Comparison of ENCODE assay signal across 16 cellular contexts in genomic region chr2:209382775-209383174, GRCh38.
"Had no signal": no experiment of that assay in that cellular context is flagged by ENCODE, and none has a peak within 500 bp of the region (broad histone marks: within the 10 kb centered on the region; RNA-seq: fewer than 3 reads in every experiment).

No MANE protein-coding gene starts in this region.

- H3K9me3 ChIP-seq: gastroesophageal sphincter, thyroid gland, vagina had no signal

- H3K27me3 ChIP-seq: gastroesophageal sphincter, thyroid gland, vagina had no signal

- H3K4me1 Mint-ChIP-seq: activated CD8-positive, alpha-beta memory T cell treated with anti-CD3 and anti-CD28 coated beads, Interleukin-2, amount 10 ng/mL, durations not matched to agents 7 days and 5 days; activated naive CD4-positive, alpha-beta T cell treated with anti-CD3 and anti-CD28 coated beads, Interleukin-2, amount 50 U/mL, for 24 hours; stimulated activated effector memory CD8-positive, alpha-beta T cell treated with anti-CD3 and anti-CD28 coated beads, Interleukin-12 subunit alpha, Interleukin-12 subunit beta, amount 100 ng/mL, for 72 hours had no signal

- H3K27me3 Mint-ChIP-seq: activated CD8-positive, alpha-beta memory T cell treated with anti-CD3 and anti-CD28 coated beads, Interleukin-2, amount 10 ng/mL, durations not matched to agents 7 days and 5 days; activated naive CD4-positive, alpha-beta T cell treated with anti-CD3 and anti-CD28 coated beads, Interleukin-2, amount 50 U/mL, for 24 hours had no signal

- H3K9me3 Mint-ChIP-seq: activated naive CD4-positive, alpha-beta T cell treated with anti-CD3 and anti-CD28 coated beads, Interleukin-2, amount 50 U/mL, for 24 hours; activated T-cell treated with anti-CD3 and anti-CD28 coated beads, Interleukin-2, amount 50 U/mL, for 24 hours had no signal

- H3K36me3 Mint-ChIP-seq: activated CD8-positive, alpha-beta memory T cell treated with anti-CD3 and anti-CD28 coated beads, Interleukin-2, amount 10 ng/mL, durations not matched to agents 7 days and 5 days; activated naive CD4-positive, alpha-beta T cell treated with anti-CD3 and anti-CD28 coated beads, Interleukin-2, amount 50 U/mL, for 24 hours; naive thymus-derived CD4-positive, alpha-beta T cell; stimulated activated effector memory CD8-positive, alpha-beta T cell treated with anti-CD3 and anti-CD28 coated beads, Interleukin-12 subunit alpha, Interleukin-12 subunit beta, amount 100 ng/mL, for 72 hours had no signal

- H3K27ac ChIP-seq: dorsolateral prefrontal cortex, gastroesophageal sphincter, thyroid gland, vagina had no signal

- H3K4me3 ChIP-seq: dorsolateral prefrontal cortex, gastroesophageal sphincter, thyroid gland, vagina had no signal

- ATAC-seq: activated CD8-positive, alpha-beta memory T cell treated with anti-CD3 and anti-CD28 coated beads, Interleukin-2, amount 10 ng/mL, durations not matched to agents 7 days and 5 days; gastroesophageal sphincter; naive thymus-derived CD4-positive, alpha-beta T cell; right cardiac atrium; stimulated activated effector memory CD8-positive, alpha-beta T cell treated with anti-CD3 and anti-CD28 coated beads, Interleukin-12 subunit alpha, Interleukin-12 subunit beta, amount 100 ng/mL, for 72 hours had no signal

- DNase-seq: activated CD4-positive, alpha-beta T cell treated with anti-CD3 and anti-CD28 coated beads for 1 hour; activated CD4-positive, alpha-beta T cell treated with anti-CD3 and anti-CD28 coated beads, Interleukin-2, amount 50 U/mL, for 48 hours; activated CD8-positive, alpha-beta memory T cell treated with anti-CD3 and anti-CD28 coated beads, Interleukin-2, amount 10 ng/mL, durations not matched to agents 7 days and 5 days; activated effector memory CD4-positive, alpha-beta T cell treated with Interleukin-2 at 50 U/mL for 16 hours; activated T-cell treated with anti-CD3 and anti-CD28 coated beads, Interleukin-2, amount 50 U/mL, for 24 hours; amygdala; dorsolateral prefrontal cortex; left cardiac atrium; naive thymus-derived CD4-positive, alpha-beta T cell; right cardiac atrium; small intestine; thyroid gland had no signal

- H3K4me1 ChIP-seq: gastroesophageal sphincter, thyroid gland, vagina had no signal

- H3K27ac Mint-ChIP-seq: activated CD8-positive, alpha-beta memory T cell treated with anti-CD3 and anti-CD28 coated beads, Interleukin-2, amount 10 ng/mL, durations not matched to agents 7 days and 5 days; activated naive CD4-positive, alpha-beta T cell treated with anti-CD3 and anti-CD28 coated beads, Interleukin-2, amount 50 U/mL, for 24 hours; activated T-cell treated with anti-CD3 and anti-CD28 coated beads, Interleukin-2, amount 50 U/mL, for 24 hours; naive thymus-derived CD4-positive, alpha-beta T cell; stimulated activated effector memory CD8-positive, alpha-beta T cell treated with anti-CD3 and anti-CD28 coated beads, Interleukin-12 subunit alpha, Interleukin-12 subunit beta, amount 100 ng/mL, for 72 hours had no signal

- H3K4me3 Mint-ChIP-seq: activated CD8-positive, alpha-beta memory T cell treated with anti-CD3 and anti-CD28 coated beads, Interleukin-2, amount 10 ng/mL, durations not matched to agents 7 days and 5 days; activated naive CD4-positive, alpha-beta T cell treated with anti-CD3 and anti-CD28 coated beads, Interleukin-2, amount 50 U/mL, for 24 hours; activated T-cell treated with anti-CD3 and anti-CD28 coated beads, Interleukin-2, amount 50 U/mL, for 24 hours; naive thymus-derived CD4-positive, alpha-beta T cell; stimulated activated effector memory CD8-positive, alpha-beta T cell treated with anti-CD3 and anti-CD28 coated beads, Interleukin-12 subunit alpha, Interleukin-12 subunit beta, amount 100 ng/mL, for 72 hours had no signal

- H3K36me3 ChIP-seq: gastroesophageal sphincter, thyroid gland, vagina had no signal
